ENCODE assay signal across 35 cellular contexts in genomic region chr3:72460215-72461174, GRCh38.
"Had no signal": no experiment of that assay in that cellular context is flagged by ENCODE, and none has a peak within 500 bp of the region (broad histone marks: within the 10 kb centered on the region; RNA-seq: fewer than 3 reads in every experiment).

No MANE protein-coding gene starts in this region.

- H3K36me3 ChIP-seq: adrenal gland, breast epithelium, SJSA1 had no signal

- H3K4me3 ChIP-seq: adrenal gland, body of pancreas, breast epithelium, SJSA1 had no signal

- H3K27me3 ChIP-seq: adrenal gland, body of pancreas, breast epithelium, SJSA1 had no signal

- FAIRE-seq: astrocyte had no signal

- H3K27ac ChIP-seq: adrenal gland, body of pancreas, breast epithelium, KMS-11, SJSA1, VCaP had no signal

- ATAC-seq: activated CD8-positive, alpha-beta T cell treated with anti-CD3 and anti-CD28 coated beads for 36 hours; activated naive CD4-positive, alpha-beta T cell treated with anti-CD3 and anti-CD28 coated beads, Interleukin-2, amount 50 U/mL, for 72 hours; activated T-cell treated with anti-CD3 and anti-CD28 coated beads, Interleukin-2, amount 50 U/mL, for 72 hours; activated T-helper 17 cell treated with anti-CD3 and anti-CD28 coated beads, Interleukin-2, amount 50 U/mL, for 72 hours; body of pancreas; Panc1 had no signal

- H3K9me3 ChIP-seq: adrenal gland, body of pancreas, breast epithelium, SJSA1 had no signal

- DNase-seq: activated B cell treated with CpG ODN at 0.5 μM for 24 hours; activated CD4-positive, alpha-beta T cell treated with anti-CD3 and anti-CD28 coated beads for 48 hours; activated CD4-positive, alpha-beta T cell treated with anti-CD3 and anti-CD28 coated beads, Interleukin-2, amount 50 U/mL, for 4 hours; activated CD4-positive, CD25-positive, alpha-beta regulatory T cell treated with anti-CD3 and anti-CD28 coated beads, Interleukin-2, amount 50 U/mL, for 72 hours; activated CD8-positive, alpha-beta T cell treated with anti-CD3 and anti-CD28 coated beads for 36 hours; activated gamma-delta T cell; activated naive CD4-positive, alpha-beta T cell treated with anti-CD3 and anti-CD28 coated beads for 36 hours; activated T-cell treated with anti-CD3 and anti-CD28 coated beads, Interleukin-2, amount 50 U/mL, for 1 hour; activated T-cell treated with anti-CD3 and anti-CD28 coated beads, Interleukin-2, amount 50 U/mL, for 72 hours; adrenal gland; body of pancreas; NCI-H1092 treated with DMSO at 0.1 percent for 48 hours; NCI-H1417; NCI-H146; NCI-H187; NCI-H2029 treated with DMSO at 0.1 percent for 48 hours; NCI-H2107; NCI-H2171; NCI-H510A; NCI-H526; NCI-H748 treated with DMSO at 0.1 percent for 48 hours; RPMI8226; SHP77 treated with DMSO at 0.1 percent for 48 hours; SW 1271; T-helper 1 cell; T-helper 2 cell; T-helper 9 cell had no signal

- H3K4me2 ChIP-seq: KMS-11 had no signal

- H3K4me1 ChIP-seq: adrenal gland, body of pancreas, breast epithelium, SJSA1 had no signal

- H3K9ac ChIP-seq: KMS-11 had no signal
